Comparison of ENCODE assay signal across 24 cellular contexts in the genomic region with DNA sequence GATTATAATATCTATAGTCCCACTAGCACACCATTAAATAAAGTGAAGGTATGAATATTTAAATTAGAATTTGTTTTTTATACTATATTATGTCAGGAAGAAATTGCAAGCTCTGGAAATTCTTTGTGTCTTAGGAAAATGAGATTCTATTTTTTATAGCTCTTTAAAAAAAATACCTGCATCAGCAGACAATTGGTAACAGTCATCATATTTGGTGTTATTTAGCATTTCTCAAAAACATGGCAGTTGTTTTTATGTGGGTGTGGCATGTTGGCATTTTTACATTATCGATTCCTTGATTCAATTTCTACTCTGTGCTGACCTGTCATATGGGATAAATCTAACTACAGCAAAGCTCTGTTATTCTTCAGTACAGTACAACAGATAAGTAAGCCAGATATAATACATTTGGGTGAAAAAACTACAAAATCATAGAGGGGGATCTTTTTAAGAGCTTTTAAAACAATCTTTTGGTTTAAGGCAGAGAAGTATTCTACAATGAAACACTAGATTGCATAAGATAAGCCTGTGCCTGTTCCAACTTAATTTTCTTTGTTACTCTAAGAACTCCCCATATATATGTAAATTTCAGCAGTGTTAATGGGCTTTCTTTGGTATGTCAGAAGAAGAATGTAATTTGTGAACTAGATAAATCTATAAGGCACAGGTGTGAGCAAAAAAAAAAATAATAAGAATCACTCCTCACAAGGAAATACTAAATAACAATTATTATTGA.
"Had no signal": no experiment of that assay in that cellular context is flagged by ENCODE, and none has a peak within 500 bp of the region (broad histone marks: within the 10 kb centered on the region; RNA-seq: fewer than 3 reads in every experiment).

No MANE protein-coding gene starts in this region.

- H3K9me3 ChIP-seq: SJSA1 had no signal

- H3K27me3 ChIP-seq: SJSA1 had no signal

- H3K27ac ChIP-seq: SJSA1 had no signal

- ATAC-seq: activated naive CD4-positive, alpha-beta T cell treated with anti-CD3 and anti-CD28 coated beads, Interleukin-2, amount 50 U/mL, for 72 hours; activated naive CD8-positive, alpha-beta T cell treated with anti-CD3 and anti-CD28 coated beads, Interleukin-2, amount 50 U/mL, for 24 hours; activated T-cell treated with anti-CD3 and anti-CD28 coated beads, Interleukin-2, amount 50 U/mL, for 4 hours; T-helper 17 cell had no signal

- H3K36me3 ChIP-seq: SJSA1 had no signal

- H3K4me1 ChIP-seq: SJSA1 had no signal

- DNase-seq: activated CD4-positive, alpha-beta memory T cell treated with anti-CD3 and anti-CD28 coated beads for 36 hours; activated CD4-positive, alpha-beta T cell treated with anti-CD3 and anti-CD28 coated beads, Interleukin-2, amount 10 ng/mL, durations not matched to agents 7 days and 5 days; activated CD4-positive, CD25-positive, alpha-beta regulatory T cell; activated CD8-positive, alpha-beta memory T cell treated with anti-CD3 and anti-CD28 coated beads for 24 hours; activated effector memory CD4-positive, alpha-beta T cell treated with anti-CD3 and anti-CD28 coated beads, Interleukin-2, amount 50 U/mL, for 16 hours; activated naive CD4-positive, alpha-beta T cell treated with Interleukin-2 at 50 U/mL for 16 hours; activated naive CD8-positive, alpha-beta T cell treated with anti-CD3 and anti-CD28 coated beads, Interleukin-2, amount 50 U/mL, for 24 hours; activated T-cell treated with anti-CD3 and anti-CD28 coated beads, Interleukin-2, amount 50 U/mL, for 4 hours; amygdala; MM.1S; NCI-H1105 treated with DMSO at 0.1 percent for 48 hours; NCI-H1436 treated with DMSO at 0.1 percent for 48 hours; NCI-H187; NCI-H2081; NCI-H510A treated with DMSO at 0.1 percent for 48 hours; NCI-H69; SHP77; T-helper 17 cell; T1000 had no signal

- FAIRE-seq: astrocyte, RCC 7860, TTC549 had no signal

- H3K4me3 ChIP-seq: SJSA1 had no signal
